In genomic region chr3:29950232-29950631, GRCh38 we compare ENCODE assay signal across 27 cellular contexts.
DNase-seq lines count a peak whose midpoint lies in the region; ATAC-seq and TF ChIP-seq lines count a peak whose summit lies in the region.
"Had no signal": no experiment of that assay in that cellular context is flagged by ENCODE, and none has a peak within 500 bp of the region (broad histone marks: within the 10 kb centered on the region; RNA-seq: fewer than 3 reads in every experiment).

No MANE protein-coding gene starts in this region.

- H3F3A ChIP-seq in OCI-LY1 (ENCODE audit: insufficient read depth, low read length): no peaks in the 10 kb centered on the region

- H4K20me1 ChIP-seq in OCI-LY1 (ENCODE audit: insufficient read depth, low read length): no peaks in the 10 kb centered on the region

- no peaks in the 10 kb centered on the region for H3K9me3 ChIP-seq in OCI-LY1 (ENCODE audit: low read length)
- no peaks in the 10 kb centered on the region for H3K9me3 ChIP-seq in WERI-Rb-1 (ENCODE audit: severe bottlenecking)
- H3K9me3 ChIP-seq: ascending aorta, MG63, neutrophil, right lobe of liver, tibial artery had no signal

- ATAC-seq in HG03135 (IDR thresholded peaks at IDR 0.05; ENCODE audit: unreplicated experiment) (no peak), HG03520 (IDR thresholded peaks at IDR 0.05; ENCODE audit: unreplicated experiment) (no peak)
- ATAC-seq: left lobe of liver, right lobe of liver had no signal

- H3K4me2 ChIP-seq in OCI-LY1 (ENCODE audit: low read length): peak overlapping the region; percentile 51

- H3K9ac ChIP-seq in OCI-LY1 (ENCODE audit: low read length): no peak overlapping the region

- no peaks in the 10 kb centered on the region for H3K27me3 ChIP-seq in OCI-LY1 (ENCODE audit: insufficient read depth, low read length)
- H3K27me3 ChIP-seq in WERI-Rb-1 (ENCODE audit: insufficient read depth, low read depth, severe bottlenecking): no peaks in the 10 kb centered on the region
- H3K27me3 ChIP-seq: ascending aorta, MG63, neutrophil, right lobe of liver, tibial artery had no signal

- no peaks in the 10 kb centered on the region for H3K9me2 ChIP-seq in OCI-LY1 (ENCODE audit: low read depth, low read length)

- TF ChIP-seq CTCF in AG10803 (conservative IDR thresholded peaks at IDR 0.05; ENCODE audit: low read length): no peak
- no peak for TF ChIP-seq CTCF in OCI-LY1 (IDR thresholded peaks at IDR 0.05; ENCODE audit: low read length)
- TF ChIP-seq CTCF in foreskin fibroblast (IDR thresholded peaks at IDR 0.05; ENCODE audit: low read depth, low read length): no peak
- no peak for TF ChIP-seq CTCF in WERI-Rb-1 (IDR thresholded peaks at IDR 0.05; ENCODE audit: low read depth, low read length)

- H3K36me3 ChIP-seq in OCI-LY1 (ENCODE audit: insufficient read depth, low read length) (no peaks in the 10 kb centered on the region), WERI-Rb-1 (no peaks in the 10 kb centered on the region)
- H3K36me3 ChIP-seq: ascending aorta, MG63, neutrophil, right lobe of liver, tibial artery had no signal

- H2AFZ ChIP-seq in OCI-LY1 (ENCODE audit: low read length): no peak overlapping the region

- H3K79me2 ChIP-seq in OCI-LY1 (ENCODE audit: insufficient read depth, low read length): no peaks in the 10 kb centered on the region

- H3K4me3 ChIP-seq in AG10803 (ENCODE audit: low read length) (peak overlapping the region; percentile 20; the same call in 1 of the 2 replicates), OCI-LY1 (ENCODE audit: low read depth, low read length, poor library complexity, severe bottlenecking) (no peak overlapping the region), foreskin fibroblast (ENCODE audit: low read depth in 1 of 2, low read length in 2 of 2) (peak overlapping the region; percentile 5 to 9), WERI-Rb-1 (ENCODE audit: low read depth, low read length) (no peak overlapping the region)
- H3K4me3 ChIP-seq: ascending aorta, coronary artery, MG63, right lobe of liver, tibial artery had no signal

- peaks cover 30% of the 10 kb centered on the region for H3K4me1 ChIP-seq in OCI-LY1 (ENCODE audit: insufficient read depth, low read length, severe bottlenecking)
- H3K4me1 ChIP-seq: ascending aorta, right lobe of liver had no signal

- H3K27ac ChIP-seq in OCI-LY1 (ENCODE audit: low read depth, low read length, poor library complexity, severe bottlenecking) (no peak overlapping the region), WERI-Rb-1 (no peak overlapping the region)
- H3K27ac ChIP-seq: ascending aorta, coronary artery, neutrophil, right lobe of liver, tibial artery had no signal

- DNase-seq in AG10803 (ENCODE audit: low read depth) (peak; percentile 60), GM04504 (ENCODE audit: low read depth) (peak; percentile 25), foreskin fibroblast (peak; percentile 50 to 54), NCI-H2171 (lab: John Stamatoyannopoulos, UW) (no peak), WERI-Rb-1 (no peak)
- DNase-seq: activated CD4-positive, alpha-beta T cell treated with anti-CD3 and anti-CD28 coated beads, Interleukin-2, amount 50 U/mL, for 4 hours; activated CD4-positive, CD25-positive, alpha-beta regulatory T cell; activated T-cell treated with anti-CD3 and anti-CD28 coated beads, Interleukin-2, amount 50 U/mL, for 48 hours; caudate nucleus; CD8-positive, alpha-beta memory T cell; DMS 273 treated with DMSO at 0.1 percent for 48 hours; effector CD8-positive, alpha-beta T cell; GDM1; KG1; MG63; NCI-H1930; NCI-H226; right lobe of liver; stimulated activated CD4-positive, alpha-beta T cell treated with anti-CD3 and anti-CD28 coated beads, Interleukin-4, amount 100 ng/mL, for 1 hour; tibial artery had no signal

Comparison
In these comparisons a context has a peak if more than half of its experiments do, and no peak if none do; other contexts are left out.
1. DNase-seq: peak in AG10803 (single experiment), GM04504 (single experiment) and foreskin fibroblast (2 of 2); none in NCI-H2171 (single experiment) and WERI-Rb-1 (single experiment).
2. H3K4me3 ChIP-seq: peak in AG10803 (single experiment) and foreskin fibroblast (2 of 2); none in OCI-LY1 (single experiment) and WERI-Rb-1 (single experiment).